Comparison of ENCODE assay signal across 7 cellular contexts in the genomic region with DNA sequence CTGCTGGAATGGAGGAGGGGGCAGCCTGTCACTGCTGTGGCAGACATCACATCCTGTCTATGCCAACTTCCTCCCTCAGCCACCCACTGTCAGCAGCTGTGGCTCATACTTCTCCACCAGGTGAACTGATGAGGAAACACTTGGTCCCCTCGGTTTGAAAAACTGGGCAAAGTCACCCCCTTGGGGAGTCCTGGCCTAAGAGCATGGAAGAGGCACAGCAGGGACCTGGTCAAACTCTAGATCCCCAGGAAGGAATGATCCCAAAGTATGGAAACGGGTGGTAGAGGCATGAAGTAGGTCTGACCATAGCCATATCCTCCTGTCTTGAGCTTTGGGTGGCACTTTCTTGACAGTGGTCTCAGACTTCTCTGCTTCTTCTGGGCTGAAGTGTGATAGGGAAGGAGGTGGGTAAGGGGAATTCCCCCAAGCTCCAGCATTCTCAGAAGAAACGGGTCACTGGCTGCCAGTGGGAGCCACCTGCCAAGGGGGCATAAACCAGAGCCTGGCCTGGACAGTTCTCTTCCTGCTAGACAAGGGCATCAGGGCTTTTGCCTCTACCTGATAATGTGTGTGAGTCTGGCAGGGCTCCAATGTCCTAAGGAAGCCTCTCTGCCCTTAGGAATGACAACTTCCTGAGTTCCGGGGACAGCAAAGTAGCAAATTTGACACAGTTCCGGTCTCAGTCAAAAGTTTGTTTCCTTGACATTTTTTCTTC. TPM values are rescaled to one million over a fixed set of nuclear protein-coding genes. Genes with fewer than 3 reads are reported as not detected.
A peak's percentile ranks its signal among the peaks of the same experiment; 100 is the strongest.
DNase-seq lines count a peak whose midpoint lies in the region; ATAC-seq and TF ChIP-seq lines count a peak whose summit lies in the region.

No MANE protein-coding gene starts in this region.

- peak overlapping the region; percentile 86 for H3K27ac Mint-ChIP-seq in activated T-helper 2 cell treated with anti-CD3 and anti-CD28 coated beads, Interferon-gamma antibody, Interleukin-2, Interleukin-4, amounts not matched to agents 10 μg/mL and 5 μg/mL and 100 μg/mL, durations not matched to agents 14 hours and 24 hours and 36 hours
- no peak overlapping the region for H3K27ac Mint-ChIP-seq in neural progenitor cell

- H3K9ac ChIP-seq in OCI-LY3 (ENCODE audit: low read length) (peak overlapping the region; percentile 83), neural progenitor cell (no peak overlapping the region)

- H3K27ac ChIP-seq in OCI-LY3 (ENCODE audit: low read length) (peak overlapping the region; percentile 98), substantia nigra (ENCODE audit: low read depth, low read length, poor library complexity, severe bottlenecking) (peak overlapping the region; percentile 98), neural progenitor cell (no peak overlapping the region)

- no peaks in the 10 kb centered on the region for H3K27me3 Mint-ChIP-seq in activated T-helper 2 cell treated with anti-CD3 and anti-CD28 coated beads, Interferon-gamma antibody, Interleukin-2, Interleukin-4, amounts not matched to agents 10 μg/mL and 5 μg/mL and 100 μg/mL, durations not matched to agents 14 hours and 24 hours and 36 hours (ENCODE audit: low read depth)
- H3K27me3 Mint-ChIP-seq in neural progenitor cell (ENCODE audit: insufficient read depth, low read depth), result no peaks in the 10 kb centered on the region

- H3K4me3 ChIP-seq in OCI-LY3 (ENCODE audit: low read length), result peak overlapping the region; percentile 56
- H3K4me3 ChIP-seq in mucosa of descending colon, result no peak overlapping the region
- no peak overlapping the region for H3K4me3 ChIP-seq in neural progenitor cell

- H3F3A ChIP-seq in neural progenitor cell (ENCODE audit: low read depth), result peaks cover 3% of the 10 kb centered on the region

- H3K36me3 Mint-ChIP-seq in activated T-helper 2 cell treated with anti-CD3 and anti-CD28 coated beads, Interferon-gamma antibody, Interleukin-2, Interleukin-4, amounts not matched to agents 10 μg/mL and 5 μg/mL and 100 μg/mL, durations not matched to agents 14 hours and 24 hours and 36 hours (ENCODE audit: low read depth), result peaks cover 13% of the 10 kb centered on the region
- H3K36me3 Mint-ChIP-seq in neural progenitor cell, result peaks cover 4% of the 10 kb centered on the region

- H4K20me1 ChIP-seq in OCI-LY3 (ENCODE audit: insufficient read depth, low read length), result no peaks in the 10 kb centered on the region
- H4K20me1 ChIP-seq in neural progenitor cell (ENCODE audit: low read depth), result peaks cover 8% of the 10 kb centered on the region

- intact Hi-C loops in activated T-helper 2 cell treated with anti-CD3 and anti-CD28 coated beads, Interferon-gamma antibody, Interleukin-2, Interleukin-4, amounts not matched to agents 10 μg/mL and 5 μg/mL and 100 μg/mL, durations not matched to agents 14 hours and 24 hours and 36 hours (cut with micrococcal nuclease), result loop anchor here (1.0 kb wide), 2 partner anchors 8 to 32 kb away; no protein-coding TSS in a partner anchor
- intact Hi-C loops in mucosa of descending colon (cut with DNase I, micrococcal nuclease), result no loop called here

- H3K79me2 ChIP-seq in OCI-LY3 (ENCODE audit: low read length) (peaks cover 95% of the 10 kb centered on the region), neural progenitor cell (ENCODE audit: low read depth) (no peaks in the 10 kb centered on the region)

- H3K4me3 Mint-ChIP-seq in activated T-helper 2 cell treated with anti-CD3 and anti-CD28 coated beads, Interferon-gamma antibody, Interleukin-2, Interleukin-4, amounts not matched to agents 10 μg/mL and 5 μg/mL and 100 μg/mL, durations not matched to agents 14 hours and 24 hours and 36 hours (ENCODE audit: low read depth), result peak overlapping the region; percentile 11
- no peak overlapping the region for H3K4me3 Mint-ChIP-seq in neural progenitor cell

- peaks cover 87% of the 10 kb centered on the region for H3K4me1 ChIP-seq in OCI-LY3 (ENCODE audit: low read length)
- peaks cover 27% of the 10 kb centered on the region for H3K4me1 ChIP-seq in mucosa of descending colon (ENCODE audit: low read depth)
- H3K4me1 ChIP-seq in neural progenitor cell, result peaks cover 26% of the 10 kb centered on the region

- DNase-seq in activated T-helper 2 cell treated with anti-CD3 and anti-CD28 coated beads, Interferon-gamma antibody, Interleukin-2, Interleukin-4, amounts not matched to agents 10 μg/mL and 5 μg/mL and 100 μg/mL, durations not matched to agents 14 hours and 24 hours and 36 hours (ENCODE audit: low spot score), result no peak
- DNase-seq in mucosa of descending colon (peak in 1 of 3 donors; percentile 28), substantia nigra (lab: John Stamatoyannopoulos, UW) (peak in 7 of 49 donors; percentile 12 to 38 (median 23)), SKM-1 (lab: John Stamatoyannopoulos, UW; ENCODE audit: unreplicated experiment) (no peak), NCI-H1105 treated with DMSO at 0.1 percent for 48 hours (lab: John Stamatoyannopoulos, UW) (no peak), neural progenitor cell (ENCODE audit: low spot score) (no peak)

- no peaks in the 10 kb centered on the region for H3K9me3 Mint-ChIP-seq in activated T-helper 2 cell treated with anti-CD3 and anti-CD28 coated beads, Interferon-gamma antibody, Interleukin-2, Interleukin-4, amounts not matched to agents 10 μg/mL and 5 μg/mL and 100 μg/mL, durations not matched to agents 14 hours and 24 hours and 36 hours
- H3K9me3 Mint-ChIP-seq in neural progenitor cell, result no peaks in the 10 kb centered on the region

- H3K9me3 ChIP-seq in OCI-LY3 (ENCODE audit: insufficient read depth, low read length) (no peaks in the 10 kb centered on the region), mucosa of descending colon (no peaks in the 10 kb centered on the region), neural progenitor cell (ENCODE audit: low read depth) (no peaks in the 10 kb centered on the region)

- H3K27me3 ChIP-seq in OCI-LY3 (ENCODE audit: low read depth, low read length), result no peaks in the 10 kb centered on the region
- no peaks in the 10 kb centered on the region for H3K27me3 ChIP-seq in neural progenitor cell

- H3K36me3 ChIP-seq in OCI-LY3 (replicated peaks; ENCODE audit: low read depth, low read length), result peaks cover 15% of the 10 kb centered on the region
- no peaks in the 10 kb centered on the region for H3K36me3 ChIP-seq in mucosa of descending colon (ENCODE audit: low read depth)
- H3K36me3 ChIP-seq in neural progenitor cell, result no peaks in the 10 kb centered on the region

- TF ChIP-seq CTCF in OCI-LY3 (IDR thresholded peaks at IDR 0.05; ENCODE audit: low read depth, low read length) (no peak), mucosa of descending colon (IDR thresholded peaks at IDR 0.05) (no peak), neural progenitor cell (IDR thresholded peaks at IDR 0.05) (no peak)

- H3K4me1 Mint-ChIP-seq in activated T-helper 2 cell treated with anti-CD3 and anti-CD28 coated beads, Interferon-gamma antibody, Interleukin-2, Interleukin-4, amounts not matched to agents 10 μg/mL and 5 μg/mL and 100 μg/mL, durations not matched to agents 14 hours and 24 hours and 36 hours (ENCODE audit: low read depth), result peaks cover 85% of the 10 kb centered on the region
- peaks cover 32% of the 10 kb centered on the region for H3K4me1 Mint-ChIP-seq in neural progenitor cell

- peak overlapping the region; percentile 93 for H3K4me2 ChIP-seq in OCI-LY3 (ENCODE audit: low read length)
- no peak overlapping the region for H3K4me2 ChIP-seq in neural progenitor cell

- H2AFZ ChIP-seq in OCI-LY3 (ENCODE audit: low read depth, low read length) (no peak overlapping the region), neural progenitor cell (replicated peaks) (no peak overlapping the region)

- ATAC-seq in mucosa of descending colon, result peak; percentile 56

RNA-seq across cellular contexts. Expression of a gene that starts 36.0 kb away (rescaled TPM):
- total RNA-seq in activated T-helper 2 cell treated with anti-CD3 and anti-CD28 coated beads, Interferon-gamma antibody, Interleukin-2, Interleukin-4, amounts not matched to agents 10 μg/mL and 5 μg/mL and 100 μg/mL, durations not matched to agents 14 hours and 24 hours and 36 hours, result 36.2 and 38.0 TPM in 2 replicates
- total RNA-seq in mucosa of descending colon (10 to 100 TPM in 1 of 3 donors, 1 to 10 TPM in 2; 4.2 to 13.4 (median 7.1) TPM), neural progenitor cell (ENCODE audit: low replicate concordance) (17.3 and 24.0 TPM in 2 replicates)

RNA-seq across cellular contexts. Expression of a gene that starts 47.8 kb away (rescaled TPM):
- 10.1 and 13.3 TPM in 2 replicates for total RNA-seq in activated T-helper 2 cell treated with anti-CD3 and anti-CD28 coated beads, Interferon-gamma antibody, Interleukin-2, Interleukin-4, amounts not matched to agents 10 μg/mL and 5 μg/mL and 100 μg/mL, durations not matched to agents 14 hours and 24 hours and 36 hours
- total RNA-seq in mucosa of descending colon, result 10 to 100 TPM; 11.5 to 27.2 (median 12.7) TPM
- total RNA-seq in neural progenitor cell (ENCODE audit: low replicate concordance), result 18.1 and 30.5 TPM in 2 replicates
